ENCODE assay signal across 1 cellular context in the genomic region with DNA sequence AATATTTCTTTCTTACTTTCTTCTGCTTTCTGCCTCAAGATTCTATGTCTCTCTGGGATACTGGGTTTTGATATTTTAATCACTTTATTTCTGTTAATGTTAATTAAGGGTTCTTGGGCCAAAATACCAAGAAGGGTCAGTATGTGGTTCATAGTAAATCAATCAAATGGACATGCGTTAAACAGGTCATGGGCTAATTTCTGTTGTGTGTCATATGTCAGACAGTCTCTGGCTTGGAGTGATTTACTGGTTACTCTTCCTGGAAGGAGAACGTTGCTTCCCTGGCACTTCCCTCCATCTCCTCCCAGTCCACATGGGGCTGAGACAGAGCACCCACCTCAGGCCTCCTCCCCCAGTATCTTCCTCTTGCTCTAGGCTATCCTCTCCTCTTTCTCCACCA.
TF ChIP-seq lines count a peak whose summit lies in the region.

No MANE protein-coding gene starts in this region.

TF ChIP-seq in SK-N-SH treated with all-trans-retinoic acid at 6 μM for 48 hours, 23 proteins besides CTCF, POLR2A, EP300 and RAD21 (continued from another document):
- TF ChIP-seq, protein P1, sequence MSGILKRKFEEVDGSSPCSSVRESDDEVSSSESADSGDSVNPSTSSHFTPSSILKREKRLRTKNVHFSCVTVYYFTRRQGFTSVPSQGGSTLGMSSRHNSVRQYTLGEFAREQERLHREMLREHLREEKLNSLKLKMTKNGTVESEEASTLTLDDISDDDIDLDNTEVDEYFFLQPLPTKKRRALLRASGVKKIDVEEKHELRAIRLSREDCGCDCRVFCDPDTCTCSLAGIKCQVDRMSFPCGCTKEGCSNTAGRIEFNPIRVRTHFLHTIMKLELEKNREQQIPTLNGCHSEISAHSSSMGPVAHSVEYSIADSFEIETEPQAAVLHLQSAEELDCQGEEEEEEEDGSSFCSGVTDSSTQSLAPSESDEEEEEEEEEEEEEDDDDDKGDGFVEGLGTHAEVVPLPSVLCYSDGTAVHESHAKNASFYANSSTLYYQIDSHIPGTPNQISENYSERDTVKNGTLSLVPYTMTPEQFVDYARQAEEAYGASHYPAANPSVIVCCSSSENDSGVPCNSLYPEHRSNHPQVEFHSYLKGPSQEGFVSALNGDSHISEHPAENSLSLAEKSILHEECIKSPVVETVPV (CRISPR knock-in tag; IDR thresholded peaks at IDR 0.05), result no peak
- TF ChIP-seq ZC3H10 (CRISPR knock-in tag; IDR thresholded peaks at IDR 0.05), result no peak
